In genomic region chr3:188721990-188722389, GRCh38 we compare ENCODE assay signal across 18 cellular contexts.
A peak's percentile ranks its signal among the peaks of the same experiment; 100 is the strongest.
DNase-seq lines count a peak whose midpoint lies in the region; ATAC-seq, FAIRE-seq and TF ChIP-seq lines count a peak whose summit lies in the region.
"Had no signal": no experiment of that assay in that cellular context is flagged by ENCODE, and none has a peak within 500 bp of the region (broad histone marks: within the 10 kb centered on the region; RNA-seq: fewer than 3 reads in every experiment).

No MANE protein-coding gene starts in this region.

- no peaks in the 10 kb centered on the region for H3K9me3 ChIP-seq in astrocyte (ENCODE audit: insufficient read depth, low read depth, low read length)
- no peaks in the 10 kb centered on the region for H3K9me3 ChIP-seq in mucosa of descending colon

- in situ Hi-C loops in brain microvascular endothelial cell (cut with HindIII; ENCODE audit: low pct_ligation_motif_present, low sequenced_read_pairs) = no loop called here

- H2AFZ ChIP-seq in astrocyte (ENCODE audit: low read depth, low read length) = no peak overlapping the region

- H3K27ac ChIP-seq in astrocyte (ENCODE audit: low read depth, low read length) = no peak overlapping the region
- no peak overlapping the region for H3K27ac ChIP-seq in brain microvascular endothelial cell
- H3K27ac ChIP-seq: C4-2B had no signal

- no peaks in the 10 kb centered on the region for H3K9me3 Mint-ChIP-seq in astrocyte (ENCODE audit: unreplicated experiment)
- H3K9me3 Mint-ChIP-seq: IgD-negative memory B cell had no signal

- peaks cover 6% of the 10 kb centered on the region for H3K36me3 Mint-ChIP-seq in astrocyte (ENCODE audit: low read depth, unreplicated experiment)
- H3K36me3 Mint-ChIP-seq: IgD-negative memory B cell had no signal

- peaks cover 45% of the 10 kb centered on the region for H4K20me1 ChIP-seq in astrocyte (ENCODE audit: insufficient read depth, low read length)

- peaks cover 17% of the 10 kb centered on the region for H3K4me1 Mint-ChIP-seq in astrocyte (ENCODE audit: low read depth, unreplicated experiment)

- ATAC-seq in mucosa of descending colon (peak; percentile 80), GM19351 (IDR thresholded peaks at IDR 0.05; ENCODE audit: unreplicated experiment) (no peak)
- ATAC-seq: GM12878 had no signal

- intact Hi-C loops in mucosa of descending colon (cut with DNase I, micrococcal nuclease) = no loop called here

- no peak overlapping the region for H3K9ac ChIP-seq in astrocyte (ENCODE audit: low read length)

- H3K36me3 ChIP-seq in astrocyte (ENCODE audit: insufficient read depth, low read length) (no peaks in the 10 kb centered on the region), mucosa of descending colon (ENCODE audit: low read depth) (no peaks in the 10 kb centered on the region), brain microvascular endothelial cell (replicated peaks) (no peaks in the 10 kb centered on the region)

- H3K4me1 ChIP-seq in astrocyte (ENCODE audit: insufficient read depth, low read length) = peaks cover 6% of the 10 kb centered on the region
- H3K4me1 ChIP-seq in mucosa of descending colon (ENCODE audit: low read depth) = no peaks in the 10 kb centered on the region

- H3K4me3 ChIP-seq in astrocyte (ENCODE audit: insufficient read depth, low read depth, low read length) (no peak overlapping the region), mucosa of descending colon (no peak overlapping the region), brain microvascular endothelial cell (ENCODE audit: low read depth, low read length) (no peak overlapping the region)
- H3K4me3 ChIP-seq: GM12878 had no signal

- H3K4me3 Mint-ChIP-seq in astrocyte (ENCODE audit: unreplicated experiment) = no peak overlapping the region
- H3K4me3 Mint-ChIP-seq: IgD-negative memory B cell had no signal

- peaks cover 56% of the 10 kb centered on the region for H3K79me2 ChIP-seq in astrocyte (ENCODE audit: insufficient read depth, low read length)

- FAIRE-seq in astrocyte (lab: Jason Lieb, UNC) (peak; percentile 9), GM19239 (lab: Jason Lieb, UNC) (no peak)
- FAIRE-seq: D721Med, GM12878, HTR-8/SVneo had no signal

- peak; percentile 34 for DNase-seq in NCI-H2196 treated with DMSO at 0.1 percent for 48 hours (lab: John Stamatoyannopoulos, UW; ENCODE audit: unreplicated experiment)
- no peak for DNase-seq in NCI-H2196 (lab: John Stamatoyannopoulos, UW; ENCODE audit: unreplicated experiment)
- peak; percentile 45 for DNase-seq in NCI-H2081 treated with DMSO at 0.1 percent for 48 hours (lab: John Stamatoyannopoulos, UW)
- no peak for DNase-seq in astrocyte (ENCODE audit: low read depth)
- no peak for DNase-seq in mucosa of descending colon
- DNase-seq in brain microvascular endothelial cell = no peak
- no peak for DNase-seq in GM19239 (ENCODE audit: insufficient read length, low spot score)
- DNase-seq: DND-41, MV-4-11, NCI-H1694, NCI-H526, Right ventricle myocardium superior had no signal

- H3K27me3 ChIP-seq in astrocyte (ENCODE audit: insufficient read depth, low read length) = no peaks in the 10 kb centered on the region
- no peaks in the 10 kb centered on the region for H3K27me3 ChIP-seq in brain microvascular endothelial cell (replicated peaks)

- no peaks in the 10 kb centered on the region for H3K27me3 Mint-ChIP-seq in astrocyte (ENCODE audit: low read depth, unreplicated experiment)
- H3K27me3 Mint-ChIP-seq: IgD-negative memory B cell had no signal

- no peak for TF ChIP-seq CTCF in astrocyte (IDR thresholded peaks at IDR 0.05; ENCODE audit: insufficient read depth, low read depth, low read length)
- TF ChIP-seq CTCF in mucosa of descending colon (IDR thresholded peaks at IDR 0.05) = no peak
- TF ChIP-seq CTCF in brain microvascular endothelial cell (IDR thresholded peaks at IDR 0.05; ENCODE audit: low read depth, low read length, missing control alignments) = no peak

- H3K4me2 ChIP-seq in astrocyte (ENCODE audit: low read length) = no peak overlapping the region

- H3K27ac Mint-ChIP-seq in astrocyte (ENCODE audit: unreplicated experiment) = no peak overlapping the region
- H3K27ac Mint-ChIP-seq: IgD-negative memory B cell had no signal

Comparison
In these comparisons a context has a peak if more than half of its experiments do, and no peak if none do; other contexts are left out.
1. DNase-seq: peak in NCI-H2196 treated with DMSO at 0.1 percent for 48 hours (single experiment) and NCI-H2081 treated with DMSO at 0.1 percent for 48 hours (single experiment); none in NCI-H2196 (single experiment), astrocyte (single experiment), mucosa of descending colon (0 of 3), brain microvascular endothelial cell (single experiment) and GM19239 (single experiment).